In the genomic region with DNA sequence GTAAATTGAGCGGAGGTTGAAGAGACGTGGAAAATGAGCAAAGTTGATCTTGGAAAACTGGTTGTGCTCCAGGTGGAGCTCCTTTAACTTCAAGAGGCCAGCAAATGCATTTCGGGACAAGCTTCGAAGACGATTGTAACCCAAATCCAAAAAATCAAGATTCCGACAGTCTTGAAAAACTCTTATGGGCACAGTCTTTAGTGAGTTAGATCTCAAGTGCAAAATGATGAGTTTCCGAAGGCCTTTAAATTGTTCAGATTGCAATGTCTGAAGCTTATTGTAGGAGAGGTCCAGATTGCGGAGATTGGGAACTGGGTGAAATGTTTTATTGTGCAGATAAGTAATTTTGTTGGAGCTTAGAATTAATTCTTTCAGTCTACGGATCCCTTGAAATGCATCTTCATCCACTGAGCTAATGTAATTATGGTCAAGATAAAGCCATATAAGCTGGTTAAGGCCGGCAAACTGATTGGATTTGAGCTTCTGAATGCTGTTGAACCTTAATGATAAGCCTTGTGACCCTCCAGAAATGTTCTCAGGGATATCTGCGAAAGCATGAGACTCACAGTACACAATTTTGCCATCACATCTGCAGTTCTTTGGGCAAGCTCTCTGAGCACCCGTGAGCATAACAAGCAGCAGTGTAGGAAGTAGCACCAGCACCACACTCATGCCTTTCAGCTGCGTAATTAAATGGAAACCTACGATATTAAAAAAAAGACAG, we compare ENCODE assay signal across 26 cellular contexts. TPM values are rescaled to one million over a fixed set of nuclear protein-coding genes. Genes with fewer than 3 reads are reported as not detected.
DNase-seq lines count a peak whose midpoint lies in the region; ATAC-seq and TF ChIP-seq lines count a peak whose summit lies in the region.
"Had no signal": no experiment of that assay in that cellular context is flagged by ENCODE, and none has a peak within 500 bp of the region (broad histone marks: within the 10 kb centered on the region; RNA-seq: fewer than 3 reads in every experiment).

No MANE protein-coding gene starts in this region.

- H3K4me3 ChIP-seq in cardiac muscle cell (peak overlapping the region; percentile 39), right cardiac atrium (ENCODE audit: low read length) (no peak overlapping the region), aorta (ENCODE audit: low read length in 2 of 2) (no peak overlapping the region)
- H3K4me3 ChIP-seq: body of pancreas, left lung, prostate gland, SJSA1, thoracic aorta had no signal

- intact Hi-C loops in right cardiac atrium (cut with DNase I), result no loop called here
- intact Hi-C loops in aorta (cut with DNase I), result no loop called here

- H3K27me3 Mint-ChIP-seq in nephron (ENCODE audit: low read depth), result no peaks in the 10 kb centered on the region
- H3K27me3 Mint-ChIP-seq: activated naive CD8-positive, alpha-beta T cell treated with anti-CD3 and anti-CD28 coated beads, Interleukin-2, amount 50 U/mL, for 24 hours; T-helper 17 cell had no signal

- H3K27ac ChIP-seq in cardiac muscle cell (peak overlapping the region; percentile 57), right cardiac atrium (ENCODE audit: low read length) (no peak overlapping the region), cingulate gyrus (ENCODE audit: low read depth, low read length) (peak overlapping the region; percentile 13), aorta (ENCODE audit: low read depth in 1 of 2, low read length in 2 of 2) (no peak overlapping the region)
- H3K27ac ChIP-seq: 22Rv1, body of pancreas, left lung, prostate gland, SJSA1, thoracic aorta had no signal

- peak overlapping the region in 2 of 3 experiments; percentile 41 to 84 for H3K27ac Mint-ChIP-seq in nephron
- H3K27ac Mint-ChIP-seq: activated naive CD8-positive, alpha-beta T cell treated with anti-CD3 and anti-CD28 coated beads, Interleukin-2, amount 50 U/mL, for 24 hours; CD8-positive, alpha-beta T cell; immature natural killer cell; nephron progenitor cell; T-helper 17 cell had no signal

- DNase-seq in cardiac muscle cell (ENCODE audit: low read depth in 1 of 2, low spot score in 1 of 2) (no peak), right cardiac atrium (no peak), aorta (no peak), activated gamma-delta T cell (lab: John Stamatoyannopoulos, UW) (no peak), NCI-H524 treated with DMSO at 0.1 percent for 48 hours (lab: John Stamatoyannopoulos, UW) (no peak)
- DNase-seq: activated CD4-positive, alpha-beta T cell treated with anti-CD3 and anti-CD28 coated beads, Interleukin-2, amount 50 U/mL, for 1 hour; activated naive CD8-positive, alpha-beta T cell treated with anti-CD3 and anti-CD28 coated beads, Interleukin-2, amount 50 U/mL, for 24 hours; body of pancreas; CD8-positive, alpha-beta T cell; cortex of kidney; immature natural killer cell; left lung; NCI-H1048; NCI-H187 treated with DMSO at 0.1 percent for 48 hours; NCI-H2227 treated with DMSO at 0.1 percent for 48 hours; nephron progenitor cell; stimulated activated CD4-positive, alpha-beta T cell treated with anti-CD3 and anti-CD28 coated beads, Interleukin-1b, Interleukin-23, amount 100 ng/mL, for 48 hours; T-helper 17 cell had no signal

- ATAC-seq in right cardiac atrium (no peak), aorta (ENCODE audit: low FRiP score) (peak; percentile 16), GM21360 (IDR thresholded peaks at IDR 0.05; ENCODE audit: unreplicated experiment) (no peak)
- ATAC-seq: activated naive CD8-positive, alpha-beta T cell treated with anti-CD3 and anti-CD28 coated beads, Interleukin-2, amount 50 U/mL, for 24 hours; body of pancreas; CD8-positive, alpha-beta T cell; left lung; Panc1; T-helper 17 cell had no signal

- no peak for TF ChIP-seq CTCF in cardiac muscle cell (IDR thresholded peaks at IDR 0.05; ENCODE audit: low read depth, low read length)
- no peak for TF ChIP-seq CTCF in nephron (IDR thresholded peaks at IDR 0.05; ENCODE audit: unreplicated experiment in 3 of 3)

- H3K36me3 Mint-ChIP-seq in nephron (ENCODE audit: low read depth), result peaks cover 5% of the 10 kb centered on the region
- H3K36me3 Mint-ChIP-seq: CD8-positive, alpha-beta T cell; immature natural killer cell had no signal

- no peaks in the 10 kb centered on the region for H3K27me3 ChIP-seq in cardiac muscle cell
- no peaks in the 10 kb centered on the region for H3K27me3 ChIP-seq in right cardiac atrium (ENCODE audit: control insufficient read depth, insufficient read depth)
- no peaks in the 10 kb centered on the region for H3K27me3 ChIP-seq in aorta (ENCODE audit: control insufficient read depth in 1 of 2, insufficient read depth in 2 of 2, low read length in 1 of 2)
- H3K27me3 ChIP-seq: body of pancreas, left lung, SJSA1 had no signal

- H3K4me1 Mint-ChIP-seq in nephron, result peaks cover 19% of the 10 kb centered on the region
- H3K4me1 Mint-ChIP-seq: activated naive CD8-positive, alpha-beta T cell treated with anti-CD3 and anti-CD28 coated beads, Interleukin-2, amount 50 U/mL, for 24 hours; immature natural killer cell; T-helper 17 cell had no signal

- H3K4me1 ChIP-seq in cardiac muscle cell (ENCODE audit: low read depth), result peaks cover 12% of the 10 kb centered on the region
- H3K4me1 ChIP-seq in right cardiac atrium (ENCODE audit: control insufficient read depth, insufficient read depth, low read length), result no peaks in the 10 kb centered on the region
- no peaks in the 10 kb centered on the region for H3K4me1 ChIP-seq in aorta (ENCODE audit: control insufficient read depth in 1 of 2, insufficient read depth in 2 of 2, low read length in 2 of 2)
- H3K4me1 ChIP-seq: body of pancreas, left lung, prostate gland, SJSA1 had no signal

- WGBS in right cardiac atrium, result 84% methylated on average over 14 of the region's 14 CpGs
- 90 to 92% methylated on average over 14 of the region's 14 CpGs for WGBS in aorta, 2 donors

- peak overlapping the region in 2 of 3 experiments; percentile 75 to 78 for H3K4me3 Mint-ChIP-seq in nephron
- H3K4me3 Mint-ChIP-seq: activated naive CD8-positive, alpha-beta T cell treated with anti-CD3 and anti-CD28 coated beads, Interleukin-2, amount 50 U/mL, for 24 hours; CD8-positive, alpha-beta T cell; immature natural killer cell; nephron progenitor cell; T-helper 17 cell had no signal

- no peaks in the 10 kb centered on the region for H3K36me3 ChIP-seq in cardiac muscle cell
- H3K36me3 ChIP-seq in aorta (ENCODE audit: control insufficient read depth in 1 of 2, insufficient read depth in 2 of 2, low read length in 1 of 2), result no peaks in the 10 kb centered on the region
- H3K36me3 ChIP-seq: left lung, prostate gland, SJSA1, thoracic aorta had no signal

- H3K9me3 ChIP-seq in cardiac muscle cell (ENCODE audit: low read depth), result no peaks in the 10 kb centered on the region
- no peaks in the 10 kb centered on the region for H3K9me3 ChIP-seq in right cardiac atrium (ENCODE audit: control insufficient read depth, low read length)
- no peaks in the 10 kb centered on the region for H3K9me3 ChIP-seq in aorta (ENCODE audit: control insufficient read depth, low read length)
- H3K9me3 ChIP-seq: body of pancreas, left lung, prostate gland, SJSA1, thoracic aorta had no signal

- no peaks in the 10 kb centered on the region for H3K9me3 Mint-ChIP-seq in nephron
- H3K9me3 Mint-ChIP-seq: nephron progenitor cell had no signal

RNA-seq across cellular contexts. Expression of a gene that starts 2.9 kb away (rescaled TPM):
- total RNA-seq in cardiac muscle cell (12.6 and 15.4 TPM in 2 replicates), right cardiac atrium (1 to 10 TPM in 1 of 4 donors, under 1 TPM in 3; 0.50 to 1.0 (median 0.61) TPM), aorta (1 to 10 TPM in 1 of 2 donors, under 1 TPM in 1; 0.52 to 2.7 TPM)
- polyA plus RNA-seq in cardiac muscle cell (8.5 TPM in 2 replicates), right cardiac atrium (0.09 TPM), aorta (not detected)
- total RNA-seq: CD8-positive, alpha-beta T cell; SJSA1; T-helper 17 cell; thoracic aorta had no signal
- polyA plus RNA-seq: immature natural killer cell had no signal

Comparison
In these comparisons a context has a peak if more than half of its experiments do, and no peak if none do; other contexts are left out.
1. H3K27ac ChIP-seq: peak in cardiac muscle cell (single experiment) and cingulate gyrus (single experiment); none in right cardiac atrium (single experiment) and aorta (0 of 2).